Comparison of ENCODE assay signal across 1 cellular context in the genomic region with DNA sequence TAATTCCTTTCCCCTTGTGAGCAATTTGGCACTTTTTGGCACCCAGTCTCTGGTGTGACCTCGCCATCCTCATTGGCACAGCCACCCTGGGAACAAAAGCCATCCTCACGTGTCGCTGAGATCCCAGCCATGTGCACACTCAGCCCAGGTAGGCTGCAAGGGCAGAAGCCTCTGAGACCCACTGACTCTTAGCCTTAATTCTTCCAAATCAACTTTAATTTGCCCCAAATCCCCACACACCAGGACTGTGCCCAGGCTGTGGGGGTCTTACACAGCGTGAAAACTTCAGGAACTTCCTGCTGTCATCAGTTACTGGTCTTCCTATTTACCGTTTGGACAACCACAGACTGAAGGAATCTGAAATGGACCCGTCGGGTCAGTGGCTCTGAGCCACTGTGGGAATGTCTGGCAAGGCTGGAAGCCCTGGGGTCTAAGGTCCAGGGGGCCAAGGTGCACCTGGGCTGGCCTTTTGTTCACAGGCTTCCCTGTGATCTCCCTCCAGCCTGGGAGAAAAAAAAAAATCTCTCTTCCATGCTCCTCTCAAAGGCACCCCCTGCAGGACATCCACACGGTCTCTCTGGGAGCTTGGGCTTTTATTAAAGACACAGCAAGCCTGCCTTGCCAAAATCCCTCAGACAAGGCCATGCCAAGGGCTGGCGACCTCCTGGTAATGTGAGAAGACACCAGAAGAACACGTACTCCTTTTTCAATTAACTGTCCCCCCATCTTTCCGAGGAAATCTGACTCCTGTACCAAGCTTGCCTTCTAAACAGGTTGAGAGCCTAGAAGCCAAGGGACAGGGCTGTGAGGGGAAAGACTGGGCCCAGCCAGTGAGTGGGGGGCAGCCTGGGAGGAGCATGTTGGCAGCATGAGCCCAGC.
TF ChIP-seq lines count a peak whose summit lies in the region.

No MANE protein-coding gene starts in this region.

TF ChIP-seq in SK-N-SH, 30 proteins besides CTCF, POLR2A, EP300 and RAD21 (continued from another document):
- TF ChIP-seq GABPA (IDR thresholded peaks at IDR 0.05; ENCODE audit: low read depth) (no peak), SIN3A (IDR thresholded peaks at IDR 0.05; ENCODE audit: borderline replicate concordance, low read depth, low read length) (peak; percentile 54; the same call in 1 of the 2 replicates), RCOR1 (IDR thresholded peaks at IDR 0.05; ENCODE audit: low read length) (peak; percentile 54; the same call in 1 of the 2 replicates)
- TF ChIP-seq, protein P1, sequence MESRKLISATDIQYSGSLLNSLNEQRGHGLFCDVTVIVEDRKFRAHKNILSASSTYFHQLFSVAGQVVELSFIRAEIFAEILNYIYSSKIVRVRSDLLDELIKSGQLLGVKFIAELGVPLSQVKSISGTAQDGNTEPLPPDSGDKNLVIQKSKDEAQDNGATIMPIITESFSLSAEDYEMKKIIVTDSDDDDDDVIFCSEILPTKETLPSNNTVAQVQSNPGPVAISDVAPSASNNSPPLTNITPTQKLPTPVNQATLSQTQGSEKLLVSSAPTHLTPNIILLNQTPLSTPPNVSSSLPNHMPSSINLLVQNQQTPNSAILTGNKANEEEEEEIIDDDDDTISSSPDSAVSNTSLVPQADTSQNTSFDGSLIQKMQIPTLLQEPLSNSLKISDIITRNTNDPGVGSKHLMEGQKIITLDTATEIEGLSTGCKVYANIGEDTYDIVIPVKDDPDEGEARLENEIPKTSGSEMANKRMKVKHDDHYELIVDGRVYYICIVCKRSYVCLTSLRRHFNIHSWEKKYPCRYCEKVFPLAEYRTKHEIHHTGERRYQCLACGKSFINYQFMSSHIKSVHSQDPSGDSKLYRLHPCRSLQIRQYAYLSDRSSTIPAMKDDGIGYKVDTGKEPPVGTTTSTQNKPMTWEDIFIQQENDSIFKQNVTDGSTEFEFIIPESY (IDR thresholded peaks at IDR 0.05; ENCODE audit: borderline replicate concordance, low read depth): no peak
